ENCODE assay signal across 10 cellular contexts in the genomic region with DNA sequence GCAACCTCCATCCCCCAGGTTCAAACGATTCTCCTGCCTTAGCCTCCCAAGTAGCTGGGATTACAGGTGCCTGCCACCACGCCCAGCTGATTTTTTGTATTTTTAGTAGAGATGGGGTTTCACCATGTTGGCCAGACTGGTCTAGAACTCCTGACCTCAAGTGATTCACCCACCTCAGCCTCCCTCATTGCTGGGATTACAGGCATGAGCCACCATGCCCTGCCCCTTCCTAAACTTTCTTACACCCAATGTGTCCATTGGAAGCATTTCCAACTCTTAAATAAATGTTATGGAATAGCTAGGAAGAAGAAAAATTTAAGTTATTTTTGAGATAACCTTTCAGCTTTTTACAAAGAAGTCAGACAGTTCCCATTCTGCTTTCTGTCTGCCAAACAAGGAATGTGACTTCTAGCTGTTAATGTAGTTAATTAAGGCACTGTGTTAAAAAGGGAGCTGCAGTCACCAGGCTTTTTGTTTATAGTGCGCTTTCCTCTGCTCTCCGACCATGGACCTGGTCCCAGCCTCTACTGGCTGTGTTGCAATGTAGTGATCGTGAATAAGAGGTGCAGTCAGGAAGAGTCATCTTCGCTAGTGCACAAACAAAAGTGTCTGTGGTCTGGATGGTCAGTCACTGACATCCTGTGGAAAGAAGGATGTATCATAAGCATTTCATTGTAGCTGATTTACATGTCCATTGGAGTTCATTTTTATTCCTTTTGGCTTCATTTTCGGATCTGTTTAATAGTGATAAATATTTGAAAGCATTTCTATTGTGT. TPM values are rescaled to one million over a fixed set of nuclear protein-coding genes. Genes with fewer than 3 reads are reported as not detected.
DNase-seq lines count a peak whose midpoint lies in the region; ATAC-seq, FAIRE-seq and TF ChIP-seq lines count a peak whose summit lies in the region.
"Had no signal": no experiment of that assay in that cellular context is flagged by ENCODE, and none has a peak within 500 bp of the region (broad histone marks: within the 10 kb centered on the region; RNA-seq: fewer than 3 reads in every experiment).

No MANE protein-coding gene starts in this region.

- no peaks in the 10 kb centered on the region for H3K9me3 ChIP-seq in astrocyte (ENCODE audit: insufficient read depth, low read depth, low read length)

- DNase-seq in AG08395 (ENCODE audit: low spot score) (peak; percentile 93), HT1080 (ENCODE audit: low read depth) (peak; percentile 93), astrocyte (ENCODE audit: low read depth) (peak; percentile 92), hippocampal formation (lab: John Stamatoyannopoulos, UW) (no peak), NCI-H187 treated with DMSO at 0.1 percent for 48 hours (lab: John Stamatoyannopoulos, UW) (no peak)
- DNase-seq: SHP77 treated with DMSO at 0.1 percent for 48 hours had no signal

- peaks cover 8% of the 10 kb centered on the region for H3K36me3 ChIP-seq in astrocyte (ENCODE audit: insufficient read depth, low read length)

- peaks cover 28% of the 10 kb centered on the region for H3K4me1 ChIP-seq in astrocyte (ENCODE audit: insufficient read depth, low read length)

- H3K27ac ChIP-seq in astrocyte (ENCODE audit: low read depth, low read length) (peak overlapping the region; percentile 26), layer of hippocampus (ENCODE audit: low read depth, low read length) (peak overlapping the region; percentile 6)
- H3K27ac ChIP-seq: parathyroid adenoma had no signal

- peak overlapping the region; percentile 27 for H3K4me2 ChIP-seq in astrocyte (ENCODE audit: low read length)

- no peak for FAIRE-seq in astrocyte (lab: Jason Lieb, UNC)

- no peaks in the 10 kb centered on the region for H3K9me3 Mint-ChIP-seq in astrocyte (ENCODE audit: unreplicated experiment)

- no peak overlapping the region for H2AFZ ChIP-seq in astrocyte (ENCODE audit: low read depth, low read length)
- H2AFZ ChIP-seq: parathyroid adenoma had no signal

- H3K36me3 Mint-ChIP-seq in astrocyte (ENCODE audit: low read depth, unreplicated experiment), result peaks cover 9% of the 10 kb centered on the region

- peak overlapping the region; percentile 3 for H3K9ac ChIP-seq in astrocyte (ENCODE audit: low read length)
- H3K9ac ChIP-seq: parathyroid adenoma had no signal

- ATAC-seq in HG02981 (IDR thresholded peaks at IDR 0.05; ENCODE audit: unreplicated experiment), result no peak
- ATAC-seq in GM19463 (IDR thresholded peaks at IDR 0.05; ENCODE audit: unreplicated experiment), result no peak

- H3K4me1 Mint-ChIP-seq in astrocyte (ENCODE audit: low read depth, unreplicated experiment), result peaks cover 49% of the 10 kb centered on the region

- no peak overlapping the region for H3K4me3 ChIP-seq in astrocyte (ENCODE audit: insufficient read depth, low read depth, low read length)

- H3K27me3 Mint-ChIP-seq in astrocyte (ENCODE audit: low read depth, unreplicated experiment), result no peaks in the 10 kb centered on the region

- H3K4me3 Mint-ChIP-seq in astrocyte (ENCODE audit: unreplicated experiment), result no peak overlapping the region

- peaks cover 84% of the 10 kb centered on the region for H3K79me2 ChIP-seq in astrocyte (ENCODE audit: insufficient read depth, low read length)

- H4K20me1 ChIP-seq in astrocyte (ENCODE audit: insufficient read depth, low read length), result peaks cover 81% of the 10 kb centered on the region

- H3K27ac Mint-ChIP-seq in astrocyte (ENCODE audit: unreplicated experiment), result peak overlapping the region; percentile 29

- no peak for TF ChIP-seq CTCF in astrocyte (IDR thresholded peaks at IDR 0.05; ENCODE audit: insufficient read depth, low read depth, low read length)

- H3K27me3 ChIP-seq in astrocyte (ENCODE audit: insufficient read depth, low read length) (no peaks in the 10 kb centered on the region), layer of hippocampus (ENCODE audit: control insufficient read depth, insufficient read depth, low read length) (no peaks in the 10 kb centered on the region)

RNA-seq across cellular contexts. Expression of gene USP10, which starts 39.7 kb away (rescaled TPM):
- total RNA-seq in HT1080 (2014; rRNA removed; shearing (Covaris generic)), result 72.2 and 99.8 TPM in 2 replicates
- polyA plus RNA-seq in HT1080 (2015; cell fraction: cytosol; rRNA removed), result 74.6 and 85.2 TPM in 2 replicates
- polyA plus RNA-seq in HT1080 (2015; cell fraction: nucleus; rRNA removed), result 83.0 and 95.3 TPM in 2 replicates
- total RNA-seq in astrocyte, result 105 and 107 TPM in 2 replicates

Comparison
In these comparisons a context has a peak if more than half of its experiments do, and no peak if none do; other contexts are left out.
1. DNase-seq: peak in AG08395 (single experiment), HT1080 (single experiment) and astrocyte (single experiment); none in hippocampal formation (0 of 2) and NCI-H187 treated with DMSO at 0.1 percent for 48 hours (single experiment).